In genomic region chr22:31377609-31378008, GRCh38 we compare ENCODE assay signal across 20 cellular contexts. TPM values are rescaled to one million over a fixed set of nuclear protein-coding genes. Genes with fewer than 3 reads are reported as not detected.
DNase-seq lines count a peak whose midpoint lies in the region; ATAC-seq and TF ChIP-seq lines count a peak whose summit lies in the region.
"Had no signal": no experiment of that assay in that cellular context is flagged by ENCODE, and none has a peak within 500 bp of the region (broad histone marks: within the 10 kb centered on the region; RNA-seq: fewer than 3 reads in every experiment).

No MANE protein-coding gene starts in this region.

- no peak for TF ChIP-seq CTCF in GM23338 (conservative IDR thresholded peaks at IDR 0.05; ENCODE audit: low read depth in 2 of 2)
- no peak for TF ChIP-seq CTCF in fibroblast of pulmonary artery (IDR thresholded peaks at IDR 0.05; ENCODE audit: low read length, missing control alignments)
- no peak for TF ChIP-seq CTCF in neural progenitor cell (IDR thresholded peaks at IDR 0.05)
- TF ChIP-seq CTCF in MM.1S (IDR thresholded peaks at IDR 0.05; ENCODE audit: low read length), result no peak

- H2AFZ ChIP-seq in GM23338, result peak overlapping the region; percentile 69
- H2AFZ ChIP-seq in neural progenitor cell (replicated peaks), result peak overlapping the region; percentile 42
- H2AFZ ChIP-seq in MM.1S (ENCODE audit: low read length), result no peak overlapping the region
- H2AFZ ChIP-seq: GM23248 had no signal

- H3K4me3 Mint-ChIP-seq in GM23338 (no peak overlapping the region), neural progenitor cell (no peak overlapping the region)
- H3K4me3 Mint-ChIP-seq: CD14-positive monocyte had no signal

- H3K4me1 ChIP-seq in GM23338 (ENCODE audit: insufficient read depth) (no peaks in the 10 kb centered on the region), neural progenitor cell (no peaks in the 10 kb centered on the region), MM.1S (ENCODE audit: low read length) (0 out of 2 replicates have a peak, but pooled peaks cover 4% of the 10 kb centered on the region)
- H3K4me1 ChIP-seq: SJCRH30 had no signal

- no peaks in the 10 kb centered on the region for H3K36me3 ChIP-seq in GM23338 (ENCODE audit: insufficient read depth)
- no peaks in the 10 kb centered on the region for H3K36me3 ChIP-seq in neural progenitor cell
- no peaks in the 10 kb centered on the region for H3K36me3 ChIP-seq in MM.1S (replicated peaks; ENCODE audit: insufficient read depth, low read length)
- H3K36me3 ChIP-seq: SJCRH30 had no signal

- no peaks in the 10 kb centered on the region for H3K9me3 ChIP-seq in neural progenitor cell (ENCODE audit: low read depth)
- no peaks in the 10 kb centered on the region for H3K9me3 ChIP-seq in MM.1S (replicated peaks; ENCODE audit: insufficient read depth, low read length)
- H3K9me3 ChIP-seq: SJCRH30 had no signal

- H4K20me1 ChIP-seq in GM23338 (replicated peaks; ENCODE audit: insufficient read depth) (no peaks in the 10 kb centered on the region), neural progenitor cell (ENCODE audit: low read depth) (no peaks in the 10 kb centered on the region), MM.1S (ENCODE audit: insufficient read depth, low read length) (no peaks in the 10 kb centered on the region)

- H3F3A ChIP-seq in GM23338 (replicated peaks; ENCODE audit: low read depth) (no peaks in the 10 kb centered on the region), neural progenitor cell (ENCODE audit: low read depth) (no peaks in the 10 kb centered on the region), MM.1S (ENCODE audit: insufficient read depth, low read length) (no peaks in the 10 kb centered on the region)

- DNase-seq in GM23338 (ENCODE audit: low spot score) (no peak), fibroblast of pulmonary artery (ENCODE audit: low read depth) (peak; percentile 70), left ventricle myocardium superior (no peak), neural progenitor cell (ENCODE audit: low spot score) (no peak), MM.1S (no peak), NCI-H2196 treated with DMSO at 0.1 percent for 48 hours (lab: John Stamatoyannopoulos, UW; ENCODE audit: unreplicated experiment) (no peak)
- no peak for DNase-seq in central memory CD4-positive, alpha-beta T cell
- DNase-seq: HCEC 1CT, MV-4-11, NCI-H1105 treated with DMSO at 0.1 percent for 48 hours, NCI-H1694, NCI-H2081, NCI-H2171, NCI-H524 treated with DMSO at 0.1 percent for 48 hours, NCI-H82, SJCRH30 had no signal

- H3K4me3 ChIP-seq in GM23338 (no peak overlapping the region), fibroblast of pulmonary artery (replicated peaks; ENCODE audit: low read depth, low read length) (no peak overlapping the region), neural progenitor cell (no peak overlapping the region), MM.1S (ENCODE audit: low read length) (no peak overlapping the region)
- H3K4me3 ChIP-seq: GM23248, SJCRH30 had no signal

- H3K27me3 ChIP-seq in GM23338 (ENCODE audit: insufficient read depth), result no peaks in the 10 kb centered on the region
- H3K27me3 ChIP-seq in neural progenitor cell, result no peaks in the 10 kb centered on the region
- no peaks in the 10 kb centered on the region for H3K27me3 ChIP-seq in MM.1S (replicated peaks; ENCODE audit: insufficient read depth, low read length)
- H3K27me3 ChIP-seq: SJCRH30 had no signal

- peaks cover 5% of the 10 kb centered on the region for H3K27me3 Mint-ChIP-seq in GM23338 (ENCODE audit: insufficient read depth, low read depth, poor library complexity)
- H3K27me3 Mint-ChIP-seq in neural progenitor cell (ENCODE audit: insufficient read depth, low read depth), result no peaks in the 10 kb centered on the region

- H3K4me2 ChIP-seq in GM23338 (no peak overlapping the region), neural progenitor cell (no peak overlapping the region), MM.1S (ENCODE audit: low read depth, low read length) (no peak overlapping the region)
- H3K4me2 ChIP-seq: KMS-11 had no signal

- H3K27ac ChIP-seq in GM23338 (ENCODE audit: low read depth) (no peak overlapping the region), neural progenitor cell (no peak overlapping the region), MM.1S (ENCODE audit: low read length) (no peak overlapping the region)
- H3K27ac ChIP-seq: GM23248, KMS-11, SJCRH30 had no signal

- no peaks in the 10 kb centered on the region for H3K4me1 Mint-ChIP-seq in GM23338
- H3K4me1 Mint-ChIP-seq in neural progenitor cell, result no peaks in the 10 kb centered on the region

- no peaks in the 10 kb centered on the region for H3K9me3 Mint-ChIP-seq in GM23338
- no peaks in the 10 kb centered on the region for H3K9me3 Mint-ChIP-seq in neural progenitor cell
- H3K9me3 Mint-ChIP-seq: CD14-positive monocyte had no signal

- ATAC-seq in GM23338 (peak; percentile 36; the same call in 1 of the 3 replicates), left ventricle myocardium superior (peak; percentile 89)
- ATAC-seq: Panc1 had no signal

- H3K36me3 Mint-ChIP-seq in GM23338 (ENCODE audit: low read depth) (no peaks in the 10 kb centered on the region), neural progenitor cell (no peaks in the 10 kb centered on the region)
- H3K36me3 Mint-ChIP-seq: CD14-positive monocyte had no signal

- H3K79me2 ChIP-seq in GM23338 (replicated peaks; ENCODE audit: insufficient read depth), result no peaks in the 10 kb centered on the region
- no peaks in the 10 kb centered on the region for H3K79me2 ChIP-seq in neural progenitor cell (ENCODE audit: low read depth)
- H3K79me2 ChIP-seq in MM.1S (ENCODE audit: low read length), result no peaks in the 10 kb centered on the region

- H3K9me2 ChIP-seq in GM23338 (ENCODE audit: insufficient read depth), result no peaks in the 10 kb centered on the region
- H3K9me2 ChIP-seq in MM.1S (replicated peaks; ENCODE audit: insufficient read depth, low read length), result no peaks in the 10 kb centered on the region

- no peak overlapping the region for H3K9ac ChIP-seq in neural progenitor cell
- no peak overlapping the region for H3K9ac ChIP-seq in MM.1S (ENCODE audit: low read length)
- H3K9ac ChIP-seq: GM23248, KMS-11 had no signal

- intact Hi-C loops in left ventricle myocardium superior (cut with micrococcal nuclease), result no loop called here

- H3K27ac Mint-ChIP-seq in GM23338 (no peak overlapping the region), neural progenitor cell (no peak overlapping the region)

TF ChIP-seq in GM23338, 12 proteins besides CTCF, POLR2A, EP300 and RAD21 (continues in another document):
- no peak for TF ChIP-seq EZH2phosphoT487 (IDR thresholded peaks at IDR 0.05; ENCODE audit: unreplicated experiment)

RNA-seq across cellular contexts. Expression of gene DRG1, which starts 21.8 kb away (rescaled TPM):
- total RNA-seq in GM23338 (2014; rRNA removed; shearing (Covaris generic)), result 63.9 and 69.7 TPM in 2 replicates
- polyA plus RNA-seq in GM23338 (2016; fragmentation: Nextera tagmentation; extraction: Ambion mirVana), result 78.1 and 87.6 TPM in 2 replicates
- 67.4 TPM for total RNA-seq in left ventricle myocardium superior
- total RNA-seq in neural progenitor cell (ENCODE audit: low replicate concordance), result 70.9 and 78.9 TPM in 2 replicates

RNA-seq across cellular contexts. Expression of gene PATZ1, which starts 31.5 kb away (rescaled TPM):
- 51.5 and 56.8 TPM in 2 replicates for total RNA-seq in GM23338 (2014; rRNA removed; shearing (Covaris generic))
- 22.0 and 23.2 TPM in 2 replicates for polyA plus RNA-seq in GM23338 (2016; fragmentation: Nextera tagmentation; extraction: Ambion mirVana)
- total RNA-seq in left ventricle myocardium superior (11.5 TPM), neural progenitor cell (ENCODE audit: low replicate concordance) (28.6 and 55.3 TPM in 2 replicates)
